ENCODE assay signal across 17 cellular contexts in the genomic region with DNA sequence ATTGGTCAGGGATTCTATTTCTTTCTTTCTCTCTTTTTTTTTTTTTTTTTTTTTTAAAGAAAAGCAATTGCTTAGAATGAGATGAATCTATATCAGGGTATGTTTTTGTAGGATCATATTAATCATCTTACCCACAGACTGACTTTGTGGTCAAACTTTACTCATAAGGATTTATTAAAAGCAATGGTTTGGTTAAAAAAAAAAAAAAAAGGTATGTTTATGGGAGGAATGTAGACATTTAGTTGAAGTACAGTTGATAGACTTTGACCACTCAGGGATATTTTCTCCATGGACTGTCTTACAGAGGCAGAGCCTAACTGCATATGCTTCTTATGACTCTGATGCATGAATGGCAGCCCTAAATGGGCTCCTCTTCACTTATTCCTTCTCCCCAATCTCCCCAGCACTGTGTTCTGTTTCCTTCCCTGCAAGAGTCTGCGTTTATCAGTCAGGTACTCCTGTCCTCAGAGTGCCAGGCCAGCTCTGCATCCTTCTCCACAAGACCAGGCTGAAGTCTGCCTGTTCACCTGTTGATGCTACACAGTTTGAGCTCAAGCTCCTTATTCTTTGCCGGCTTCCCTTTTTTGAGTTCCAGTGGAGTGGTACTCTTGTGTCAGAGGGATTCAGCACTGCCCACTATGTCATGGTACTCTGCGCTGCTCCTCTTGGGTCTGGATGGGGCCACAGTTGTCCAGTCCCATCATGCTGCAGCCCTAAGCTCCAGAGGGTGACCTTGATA. TPM values are rescaled to one million over a fixed set of nuclear protein-coding genes. Genes with fewer than 3 reads are reported as not detected.
DNase-seq lines count a peak whose midpoint lies in the region; ATAC-seq and TF ChIP-seq lines count a peak whose summit lies in the region.
"Had no signal": no experiment of that assay in that cellular context is flagged by ENCODE, and none has a peak within 500 bp of the region (broad histone marks: within the 10 kb centered on the region; RNA-seq: fewer than 3 reads in every experiment).

No MANE protein-coding gene starts in this region.

- peak overlapping the region; percentile 58 for H3K27ac Mint-ChIP-seq in osteocyte (ENCODE audit: unreplicated experiment)
- H3K27ac Mint-ChIP-seq: activated B cell treated with CpG ODN at 0.5 μM for 24 hours had no signal

- H3K56ac ChIP-seq in IMR-90 (ENCODE audit: extremely low read depth, insufficient read depth, low read length): no peak overlapping the region

- intact Hi-C loops in IMR-90 (cut with micrococcal nuclease) (no loop called here), body of pancreas (cut with DNase I) (no loop called here)

- H3K27me3 Mint-ChIP-seq in osteocyte (ENCODE audit: unreplicated experiment): no peaks in the 10 kb centered on the region

- no TSS peak for BruUV-seq in IMR-90 (replicated peaks; lab: Mats Ljungman, UMichigan)

- H3K9ac ChIP-seq in GM23248 (no peak overlapping the region), IMR-90 (ENCODE audit: low read depth, low read length) (no peak overlapping the region)

- no peak for TF ChIP-seq CTCF in IMR-90 (conservative IDR thresholded peaks at IDR 0.05; ENCODE audit: low read depth, low read length)
- TF ChIP-seq CTCF in body of pancreas (IDR thresholded peaks at IDR 0.05): no peak
- TF ChIP-seq CTCF in osteocyte (IDR thresholded peaks at IDR 0.05): no peak

- in situ Hi-C loops in GM23248 (cut with MboI): no loop called here
- in situ Hi-C loops in IMR-90 (cut with MboI; ENCODE audit: low sequenced_read_pairs): no loop called here

- no peak overlapping the region; a peak in 1 of 4 replicates for H4K8ac ChIP-seq in IMR-90 (ENCODE audit: low read depth in 2 of 2, low read length in 2 of 2)

- no peak overlapping the region for H2BK120ac ChIP-seq in IMR-90 (ENCODE audit: low read depth, low read length)

- ATAC-seq in IMR-90 (ENCODE audit: low read depth) (no peak), body of pancreas (no peak), HG03175 (IDR thresholded peaks at IDR 0.05; ENCODE audit: unreplicated experiment) (no peak)

- H3K27me3 ChIP-seq in GM23248 (replicated peaks; ENCODE audit: insufficient read depth): no peaks in the 10 kb centered on the region
- H3K27me3 ChIP-seq in IMR-90 (ENCODE audit: control insufficient read depth, insufficient read depth, low read length): no peaks in the 10 kb centered on the region
- no peaks in the 10 kb centered on the region for H3K27me3 ChIP-seq in body of pancreas
- H3K27me3 ChIP-seq: adrenal gland, esophagus muscularis mucosa, Peyer's patch had no signal

- TF ChIP-seq RAD21 in IMR-90 (IDR thresholded peaks at IDR 0.05; ENCODE audit: low read length): no peak

- H3K9me3 ChIP-seq in GM23248 (ENCODE audit: low read depth) (no peaks in the 10 kb centered on the region), IMR-90 (ENCODE audit: control insufficient read depth, insufficient read depth, low read length) (no peaks in the 10 kb centered on the region), body of pancreas (no peaks in the 10 kb centered on the region)
- H3K9me3 ChIP-seq: adrenal gland, esophagus muscularis mucosa, Peyer's patch had no signal

- H3K79me2 ChIP-seq in GM23248 (ENCODE audit: insufficient read depth): peaks cover 100% of the 10 kb centered on the region

- TF ChIP-seq POLR2A in IMR-90 (IDR thresholded peaks at IDR 0.05; ENCODE audit: low read depth, low read length): no peak
- no peak for TF ChIP-seq POLR2A in body of pancreas (IDR thresholded peaks at IDR 0.05)

- H3K23ac ChIP-seq in IMR-90 (ENCODE audit: low read depth, low read length): peak overlapping the region; percentile 82

- no peak overlapping the region for H2BK20ac ChIP-seq in IMR-90 (ENCODE audit: low read depth, low read length)

- peaks cover 13% of the 10 kb centered on the region for H3K36me3 Mint-ChIP-seq in osteocyte (ENCODE audit: unreplicated experiment)

- H3F3A ChIP-seq in GM23248 (ENCODE audit: insufficient read depth): peaks cover 92% of the 10 kb centered on the region

- H4K5ac ChIP-seq in IMR-90 (ENCODE audit: low read depth, low read length): no peak overlapping the region

- dilution Hi-C loops in IMR-90 (cut with HindIII; ENCODE audit: low sequenced_read_pairs, unreplicated experiment): no loop called here

- H3K27ac ChIP-seq in GM23248 (peak overlapping the region; percentile 14), IMR-90 (ENCODE audit: insufficient read depth, low read length) (no peak overlapping the region), body of pancreas (peak overlapping the region in 3 of 4 donors; percentile 39 to 75 (median 70))
- H3K27ac ChIP-seq: adrenal gland, Peyer's patch had no signal

- 98% methylated on average over 3 of the region's 3 CpGs for WGBS in GM23248 (ENCODE audit: low coverage in 1 of 2, low lambda C conversion rate in 2 of 2, missing lambda C conversion rate in 2 of 2), 2 experiments
- WGBS in IMR-90 (ENCODE audit: extremely low coverage in 2 of 2, insufficient read length in 1 of 2), 2 experiments: 100% methylated on average over 1 of the region's 3 CpGs; no CpG with 5 or more reads in 1 of the 2 experiments
- WGBS in body of pancreas, 2 donors: 86 to 87% methylated on average over 3 of the region's 3 CpGs

- 0 out of 2 replicates have a peak overlapping the region, but pooled peaks have one; percentile 12 for H3K14ac ChIP-seq in IMR-90 (replicated peaks; ENCODE audit: low read depth, low read length)

- H3K79me1 ChIP-seq in IMR-90 (ENCODE audit: low read depth in 1 of 2, low read length in 2 of 2): peaks cover 27 to 80% of the 10 kb centered on the region in 2 experiments

- H4K20me1 ChIP-seq in GM23248 (ENCODE audit: insufficient read depth) (peaks cover 56% of the 10 kb centered on the region), IMR-90 (ENCODE audit: insufficient read depth, low read length) (peaks cover 94% of the 10 kb centered on the region)

- DNase-seq in GM23248: no peak
- peak; percentile 73 for DNase-seq in IMR-90
- DNase-seq in body of pancreas: no peak
- DNase-seq in osteocyte (ENCODE audit: extremely low spot score, unreplicated experiment): no peak
- no peak for DNase-seq in putamen (ENCODE audit: low spot score)
- no peak for DNase-seq in effector CD8-positive, alpha-beta T cell (lab: John Stamatoyannopoulos, UW)
- DNase-seq: activated B cell treated with CpG ODN at 0.5 μM for 24 hours, adrenal gland, C1 segment of cervical spinal cord, hippocampal formation, left colon, MM.1S, NCI-H187 treated with DMSO at 0.1 percent for 48 hours, Peyer's patch, posterior cingulate gyrus had no signal

- H3K18ac ChIP-seq in IMR-90 (ENCODE audit: low read depth, low read length): no peak overlapping the region

- H3K9me3 Mint-ChIP-seq in osteocyte (ENCODE audit: unreplicated experiment): no peaks in the 10 kb centered on the region
- H3K9me3 Mint-ChIP-seq: activated B cell treated with CpG ODN at 0.5 μM for 24 hours had no signal

- POLR2A ChIA-PET in IMR-90 (lab: Charles Lee; ENCODE audit: unreplicated experiment): no interaction called here

- CTCF ChIA-PET in IMR-90 (lab: Yijun Ruan, JAX): no interaction called here

- H2BK15ac ChIP-seq in IMR-90 (ENCODE audit: low read depth, low read length): no peak overlapping the region

- peaks cover 46% of the 10 kb centered on the region for H3K9me1 ChIP-seq in IMR-90 (ENCODE audit: insufficient read depth, low read length)

- H3K4me1 ChIP-seq in GM23248 (ENCODE audit: insufficient read depth) (peaks cover 64% of the 10 kb centered on the region), IMR-90 (ENCODE audit: control insufficient read depth, insufficient read depth, low read length) (peaks cover 34% of the 10 kb centered on the region), body of pancreas (peaks cover 35% of the 10 kb centered on the region)

- no peak overlapping the region for H3K4me2 ChIP-seq in GM23248 (ENCODE audit: unreplicated experiment)
- no peak overlapping the region for H3K4me2 ChIP-seq in IMR-90 (ENCODE audit: low read depth, low read length)

- no peak overlapping the region for H2AFZ ChIP-seq in GM23248
- no peak overlapping the region for H2AFZ ChIP-seq in IMR-90 (replicated peaks; ENCODE audit: low read length, poor library complexity)

- peak overlapping the region; percentile 47 for H2BK5ac ChIP-seq in IMR-90 (ENCODE audit: low read depth, low read length, poor library complexity, severe bottlenecking)

- H4K91ac ChIP-seq in IMR-90 (ENCODE audit: insufficient read depth, low read depth, low read length): no peak overlapping the region

- no peaks in the 10 kb centered on the region for H3K9me2 ChIP-seq in GM23248 (ENCODE audit: insufficient read depth)

- peaks cover 78% of the 10 kb centered on the region for H3K4me1 Mint-ChIP-seq in osteocyte (ENCODE audit: unreplicated experiment)
- H3K4me1 Mint-ChIP-seq: activated B cell treated with CpG ODN at 0.5 μM for 24 hours had no signal

- H2AK9ac ChIP-seq in IMR-90 (replicated peaks; ENCODE audit: low read depth, low read length, poor library complexity): peak overlapping the region; percentile 63

- 0 out of 2 replicates have a peak overlapping the region, but pooled peaks have one; percentile 54 for H2AK5ac ChIP-seq in IMR-90 (ENCODE audit: low read depth, low read length)

- H3K36me3 ChIP-seq in GM23248 (ENCODE audit: low read depth) (peaks cover 38% of the 10 kb centered on the region), IMR-90 (ENCODE audit: control insufficient read depth, insufficient read depth, low read length) (peaks cover 17% of the 10 kb centered on the region), body of pancreas (replicated peaks in 1 of 2; ENCODE audit: insufficient read depth in 1 of 2, low read depth in 2 of 2) (no peaks in the 10 kb centered on the region)
- H3K36me3 ChIP-seq: adrenal gland, Peyer's patch had no signal

- no peak overlapping the region for H3K4me3 ChIP-seq in GM23248
- H3K4me3 ChIP-seq in IMR-90 (ENCODE audit: insufficient read depth, low read depth, low read length): no peak overlapping the region
- no peak overlapping the region for H3K4me3 ChIP-seq in body of pancreas
- H3K4me3 ChIP-seq: adrenal gland, esophagus muscularis mucosa, Peyer's patch had no signal

- peak overlapping the region; percentile 28; the same call in 1 of the 2 replicates for H3K4ac ChIP-seq in IMR-90 (ENCODE audit: low read depth, low read length)

- no peak overlapping the region for H3K4me3 Mint-ChIP-seq in osteocyte (ENCODE audit: unreplicated experiment)
- H3K4me3 Mint-ChIP-seq: activated B cell treated with CpG ODN at 0.5 μM for 24 hours had no signal

TF ChIP-seq in IMR-90, 13 proteins besides CTCF, POLR2A, EP300 and RAD21 (continues in another document):
- TF ChIP-seq MAZ (IDR thresholded peaks at IDR 0.05; ENCODE audit: borderline replicate concordance, low read depth, low read length) (no peak), RFX5 (IDR thresholded peaks at IDR 0.05; ENCODE audit: low read depth, low read length) (no peak), MXI1 (IDR thresholded peaks at IDR 0.05; ENCODE audit: borderline replicate concordance, low read depth, low read length) (no peak), SMC3 (IDR thresholded peaks at IDR 0.05; ENCODE audit: low read depth, low read length) (no peak)

RNA-seq across cellular contexts. Expression of a gene that starts 24.3 kb away (rescaled TPM):
- total RNA-seq in GM23248 (2014; rRNA removed; shearing (Covaris generic)): 485 and 499 TPM in 2 replicates
- 76.4 and 77.4 TPM in 2 replicates for polyA plus RNA-seq in GM23248 (2016; fragmentation: Nextera tagmentation; extraction: Ambion mirVana)
- 436 and 490 TPM in 2 replicates for total RNA-seq in IMR-90 (2012; rRNA removed)
- polyA plus RNA-seq in IMR-90 (2012; rRNA removed): 285 and 316 TPM in 2 replicates
- 203 and 263 TPM in 2 replicates for polyA plus RNA-seq in IMR-90 (2012; cell fraction: cytosol; rRNA removed)
- polyA plus RNA-seq in IMR-90 (2012; cell fraction: nucleus; rRNA removed; ENCODE audit: low replicate concordance): 109 and 133 TPM in 2 replicates
- 10 to 100 TPM; 41.5 to 64.6 TPM for total RNA-seq in body of pancreas
- total RNA-seq in osteocyte: 167 and 194 TPM in 2 replicates
